Comparison of ENCODE assay signal across 6 cellular contexts in genomic region chrX:43910772-43911171, GRCh38. TPM values are rescaled to one million over a fixed set of nuclear protein-coding genes. Genes with fewer than 3 reads are reported as not detected.
"Had no signal": no experiment of that assay in that cellular context is flagged by ENCODE, and none has a peak within 500 bp of the region (broad histone marks: within the 10 kb centered on the region; RNA-seq: fewer than 3 reads in every experiment).

No MANE protein-coding gene starts in this region.

RNA-seq across cellular contexts. Expression of gene MAOB, which starts 28.5 kb away (rescaled TPM):
- total RNA-seq: activated naive CD4-positive, alpha-beta T cell treated with anti-CD3 and anti-CD28 coated beads for 36 hours; activated naive CD4-positive, alpha-beta T cell treated with anti-CD3 and anti-CD28 coated beads, Interleukin-2, amount 50 U/mL, for 72 hours; activated naive CD8-positive, alpha-beta T cell treated with anti-CD3 and anti-CD28 coated beads for 36 hours; activated naive CD8-positive, alpha-beta T cell treated with anti-CD3 and anti-CD28 coated beads, Interleukin-2, amount 10 ng/mL, durations not matched to agents 7 days and 5 days; activated T-helper 1 cell treated with anti-CD3 and anti-CD28 coated beads, Interleukin-12 subunit alpha, Interleukin-12 subunit beta, Interleukin-2, Interleukin-4 antibody, amounts not matched to agents 30 ng/mL and 10 ng/mL and 1 ng/mL, durations not matched to agents 14 hours and 24 hours and 36 hours; activated T-helper 17 cell treated with anti-CD3 and anti-CD28 coated beads, Interleukin-2, amount 50 U/mL, for 72 hours had no signal
